In the genomic region with DNA sequence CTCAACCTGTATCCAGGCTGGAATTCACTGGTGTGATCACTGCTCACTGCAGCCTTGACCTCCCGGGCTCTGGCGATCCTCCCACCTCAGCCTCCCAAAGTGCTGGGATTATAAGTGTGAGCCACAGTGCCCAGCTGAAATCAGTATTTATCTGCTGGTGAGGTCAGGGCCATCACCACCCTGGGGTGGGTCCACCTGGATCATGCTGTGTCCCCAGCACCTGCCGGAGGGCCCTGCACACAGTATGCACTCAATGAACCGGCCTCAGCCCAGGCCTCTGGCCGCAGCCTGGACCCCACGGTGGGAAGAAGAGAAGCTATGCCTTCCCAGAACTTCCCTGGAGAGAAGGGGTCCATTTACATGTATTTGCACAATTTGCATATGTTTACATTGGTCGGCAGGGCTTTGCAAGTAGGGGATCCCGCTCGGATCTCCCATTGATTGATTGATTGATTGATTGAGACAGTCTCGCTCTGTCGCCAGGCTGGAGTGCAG, we compare ENCODE assay signal across 30 cellular contexts. TPM values are rescaled to one million over a fixed set of nuclear protein-coding genes. Genes with fewer than 3 reads are reported as not detected.
"Had no signal": no experiment of that assay in that cellular context is flagged by ENCODE, and none has a peak within 500 bp of the region (broad histone marks: within the 10 kb centered on the region; RNA-seq: fewer than 3 reads in every experiment).

No MANE protein-coding gene starts in this region.

- FAIRE-seq: colon, TTC549 had no signal

- H3K27ac Mint-ChIP-seq: activated CD4-positive, alpha-beta memory T cell treated with anti-CD3 and anti-CD28 coated beads for 36 hours; activated T-helper 17 cell treated with anti-CD3 and anti-CD28 coated beads, Interleukin-2, amount 50 U/mL, for 72 hours; brain; naive B cell; neural progenitor cell; stimulated activated naive CD8-positive, alpha-beta T cell treated with anti-CD3 and anti-CD28 coated beads, Interleukin-15, amount 100 ng/mL, for 72 hours had no signal

- H3K27me3 Mint-ChIP-seq: activated CD4-positive, alpha-beta memory T cell treated with anti-CD3 and anti-CD28 coated beads for 36 hours; activated naive CD8-positive, alpha-beta T cell treated with anti-CD3 and anti-CD28 coated beads, Interleukin-2, amount 50 U/mL, for 24 hours; activated T-helper 17 cell treated with anti-CD3 and anti-CD28 coated beads, Interleukin-2, amount 50 U/mL, for 72 hours; stimulated activated naive CD8-positive, alpha-beta T cell treated with anti-CD3 and anti-CD28 coated beads, Interleukin-15, amount 100 ng/mL, for 72 hours had no signal

- H3K4me3 Mint-ChIP-seq: activated B cell treated with CpG ODN at 0.5 μM for 24 hours; activated CD4-positive, alpha-beta memory T cell treated with anti-CD3 and anti-CD28 coated beads for 36 hours; activated naive CD8-positive, alpha-beta T cell treated with anti-CD3 and anti-CD28 coated beads, Interleukin-2, amount 50 U/mL, for 24 hours; activated T-helper 17 cell treated with anti-CD3 and anti-CD28 coated beads, Interleukin-2, amount 50 U/mL, for 72 hours; brain; neural progenitor cell; stimulated activated naive CD8-positive, alpha-beta T cell treated with anti-CD3 and anti-CD28 coated beads, Interleukin-15, amount 100 ng/mL, for 72 hours had no signal

- H3K9me3 ChIP-seq: left ventricle myocardium inferior, mucosa of descending colon, ovary, psoas muscle, upper lobe of left lung had no signal

- DNase-seq: activated B cell treated with CpG ODN at 0.5 μM for 24 hours; activated CD4-positive, alpha-beta memory T cell treated with anti-CD3 and anti-CD28 coated beads for 36 hours; activated CD4-positive, alpha-beta T cell treated with anti-CD3 and anti-CD28 coated beads for 4 hours; activated naive CD4-positive, alpha-beta T cell; activated naive CD8-positive, alpha-beta T cell treated with anti-CD3 and anti-CD28 coated beads, Interleukin-2, amount 50 U/mL, for 24 hours; activated T-cell treated with anti-CD3 and anti-CD28 coated beads for 4 hours; anterior cingulate cortex; caudate nucleus; dorsolateral prefrontal cortex; foreskin keratinocyte; hypothalamus; kidney glomerular epithelial cell; left ventricle myocardium inferior; mucosa of descending colon; naive B cell; ovary; psoas muscle; right cardiac atrium; stimulated activated naive CD8-positive, alpha-beta T cell treated with anti-CD3 and anti-CD28 coated beads, Interleukin-15, amount 100 ng/mL, for 72 hours; SW 1271; upper lobe of left lung had no signal

- H3K27ac ChIP-seq: foreskin keratinocyte, left ventricle myocardium inferior, neural progenitor cell, ovary, psoas muscle, skin epidermis, upper lobe of left lung had no signal

- ATAC-seq: activated naive CD8-positive, alpha-beta T cell treated with anti-CD3 and anti-CD28 coated beads, Interleukin-2, amount 50 U/mL, for 24 hours; activated T-helper 17 cell treated with anti-CD3 and anti-CD28 coated beads, Interleukin-2, amount 50 U/mL, for 72 hours; foreskin keratinocyte; mucosa of descending colon; psoas muscle; right cardiac atrium; stimulated activated naive CD8-positive, alpha-beta T cell treated with anti-CD3 and anti-CD28 coated beads, Interleukin-15, amount 100 ng/mL, for 72 hours had no signal

- H3K36me3 ChIP-seq: neural progenitor cell, ovary had no signal

- H3K4me1 Mint-ChIP-seq: activated T-helper 17 cell treated with anti-CD3 and anti-CD28 coated beads, Interleukin-2, amount 50 U/mL, for 72 hours; brain; neural progenitor cell had no signal

- H3K9me3 Mint-ChIP-seq: activated B cell treated with CpG ODN at 0.5 μM for 24 hours; activated CD4-positive, alpha-beta memory T cell treated with anti-CD3 and anti-CD28 coated beads for 36 hours; activated naive CD8-positive, alpha-beta T cell treated with anti-CD3 and anti-CD28 coated beads, Interleukin-2, amount 50 U/mL, for 24 hours; activated T-helper 17 cell treated with anti-CD3 and anti-CD28 coated beads, Interleukin-2, amount 50 U/mL, for 72 hours; brain; naive B cell; neural progenitor cell; stimulated activated naive CD8-positive, alpha-beta T cell treated with anti-CD3 and anti-CD28 coated beads, Interleukin-15, amount 100 ng/mL, for 72 hours had no signal

- H3K9ac ChIP-seq: neural progenitor cell had no signal

- H3K4me1 ChIP-seq: foreskin keratinocyte, neural progenitor cell, psoas muscle had no signal

- H3K4me2 ChIP-seq: neural progenitor cell had no signal

- H3K4me3 ChIP-seq: dorsolateral prefrontal cortex, left ventricle myocardium inferior, mucosa of descending colon, neural progenitor cell, ovary, psoas muscle, skin epidermis, upper lobe of left lung had no signal

- H3K36me3 Mint-ChIP-seq: naive B cell had no signal

RNA-seq across cellular contexts. Expression of a gene that starts 2.6 kb away (rescaled TPM):
- total RNA-seq: epithelial cell of proximal tubule, fibroblast of lung, left ventricle myocardium inferior, psoas muscle, right cardiac atrium had no signal
- polyA plus RNA-seq: fibroblast of lung, foreskin keratinocyte, ovary, psoas muscle, right cardiac atrium had no signal

RNA-seq across cellular contexts. Expression of a gene that starts 47.8 kb away (rescaled TPM):
- total RNA-seq: epithelial cell of proximal tubule, fibroblast of lung, left ventricle myocardium inferior, mucosa of descending colon, psoas muscle, right cardiac atrium, temporal lobe had no signal
- polyA plus RNA-seq: fibroblast of lung, psoas muscle, right cardiac atrium had no signal
